Comparison of ENCODE assay signal across 13 cellular contexts in the genomic region with DNA sequence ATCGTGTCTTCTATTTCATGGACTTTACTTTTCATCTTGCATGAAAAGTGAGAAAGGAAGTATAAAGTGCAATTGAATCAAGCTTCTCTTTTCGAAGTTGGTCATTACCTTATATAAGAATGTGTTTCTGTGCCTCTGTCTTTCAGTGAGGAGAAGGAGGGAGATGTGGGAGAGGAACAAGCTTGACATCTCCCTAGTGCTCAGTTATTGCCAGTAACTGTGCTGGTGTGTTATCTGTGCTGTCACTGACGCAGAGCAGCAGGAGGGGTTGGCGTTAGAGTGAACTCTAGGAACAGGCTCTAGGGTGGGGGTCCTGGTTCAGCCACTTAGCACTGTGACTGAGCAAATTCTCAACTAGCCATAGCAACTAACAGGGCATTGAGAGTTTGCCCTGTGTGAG. TPM values are rescaled to one million over a fixed set of nuclear protein-coding genes. Genes with fewer than 3 reads are reported as not detected.
DNase-seq lines count a peak whose midpoint lies in the region; ATAC-seq and TF ChIP-seq lines count a peak whose summit lies in the region.
"Had no signal": no experiment of that assay in that cellular context is flagged by ENCODE, and none has a peak within 500 bp of the region (broad histone marks: within the 10 kb centered on the region; RNA-seq: fewer than 3 reads in every experiment).

No MANE protein-coding gene starts in this region.

- H3K27me3 ChIP-seq in heart right ventricle (no peaks in the 10 kb centered on the region), brain microvascular endothelial cell (replicated peaks) (no peaks in the 10 kb centered on the region)
- H3K27me3 ChIP-seq: tibial artery had no signal

- H3K27me3 Mint-ChIP-seq in activated naive CD8-positive, alpha-beta T cell treated with anti-CD3 and anti-CD28 coated beads, Interleukin-2, amount 50 U/mL, for 24 hours = peaks cover 2% of the 10 kb centered on the region
- H3K27me3 Mint-ChIP-seq: central memory CD8-positive, alpha-beta T cell had no signal

- H3K36me3 ChIP-seq in heart right ventricle = no peaks in the 10 kb centered on the region
- H3K36me3 ChIP-seq in brain microvascular endothelial cell (replicated peaks) = no peaks in the 10 kb centered on the region
- H3K36me3 ChIP-seq: tibial artery had no signal

- ATAC-seq in Right ventricle myocardium superior (ENCODE audit: poor library complexity) = peak; percentile 58
- ATAC-seq in HG03280 (IDR thresholded peaks at IDR 0.05; ENCODE audit: unreplicated experiment) = peak; percentile 9
- ATAC-seq in heart right ventricle = peak; percentile 51 to 85 (median 72)
- ATAC-seq in activated naive CD8-positive, alpha-beta T cell treated with anti-CD3 and anti-CD28 coated beads, Interleukin-2, amount 50 U/mL, for 24 hours = no peak

- DNase-seq in Right ventricle myocardium superior (no peak), cardiac septum (ENCODE audit: low spot score) (no peak), heart right ventricle (no peak), brain microvascular endothelial cell (no peak), kidney tubule cell (ENCODE audit: low spot score) (no peak)
- no peak for DNase-seq in activated CD4-positive, alpha-beta T cell treated with anti-CD3 and anti-CD28 coated beads, Interleukin-2, amount 50 U/mL, for 4 hours
- DNase-seq in activated naive CD8-positive, alpha-beta T cell treated with anti-CD3 and anti-CD28 coated beads, Interleukin-2, amount 50 U/mL, for 24 hours = no peak
- DNase-seq: GF-D8, NCI-H510A had no signal

- in situ Hi-C loops in brain microvascular endothelial cell (cut with HindIII; ENCODE audit: low pct_ligation_motif_present, low sequenced_read_pairs) = no loop called here

- H3K4me3 ChIP-seq in heart right ventricle (no peak overlapping the region), brain microvascular endothelial cell (ENCODE audit: low read depth, low read length) (no peak overlapping the region)
- H3K4me3 ChIP-seq: GM23248, tibial artery had no signal

- peaks cover 0 to 12% (median 3%) of the 10 kb centered on the region in 11 donors for H3K9me3 ChIP-seq in heart right ventricle

- H3K4me1 Mint-ChIP-seq in activated naive CD8-positive, alpha-beta T cell treated with anti-CD3 and anti-CD28 coated beads, Interleukin-2, amount 50 U/mL, for 24 hours = peaks cover 6% of the 10 kb centered on the region
- H3K4me1 Mint-ChIP-seq: central memory CD8-positive, alpha-beta T cell had no signal

- H3K4me1 ChIP-seq in heart right ventricle = peaks cover 0 to 25% (median 0%) of the 10 kb centered on the region in 9 donors
- H3K4me1 ChIP-seq: tibial artery had no signal

- TF ChIP-seq CTCF in heart right ventricle (IDR thresholded peaks at IDR 0.05) (no peak), brain microvascular endothelial cell (IDR thresholded peaks at IDR 0.05; ENCODE audit: low read depth, low read length, missing control alignments) (no peak)

- WGBS in heart right ventricle, 2 donors = 44 to 55% methylated on average over 4 of the region's 4 CpGs

- peaks cover 11% of the 10 kb centered on the region for H3K9me3 Mint-ChIP-seq in activated naive CD8-positive, alpha-beta T cell treated with anti-CD3 and anti-CD28 coated beads, Interleukin-2, amount 50 U/mL, for 24 hours
- H3K9me3 Mint-ChIP-seq: central memory CD8-positive, alpha-beta T cell had no signal

- no peak overlapping the region for H3K27ac Mint-ChIP-seq in activated naive CD8-positive, alpha-beta T cell treated with anti-CD3 and anti-CD28 coated beads, Interleukin-2, amount 50 U/mL, for 24 hours

- H3K4me3 Mint-ChIP-seq in activated naive CD8-positive, alpha-beta T cell treated with anti-CD3 and anti-CD28 coated beads, Interleukin-2, amount 50 U/mL, for 24 hours = no peak overlapping the region
- H3K4me3 Mint-ChIP-seq: central memory CD8-positive, alpha-beta T cell had no signal

- peak overlapping the region in 2 of 10 donors; percentile 8 to 88 for H3K27ac ChIP-seq in heart right ventricle
- H3K27ac ChIP-seq in brain microvascular endothelial cell = no peak overlapping the region
- H3K27ac ChIP-seq: GM23248, tibial artery had no signal

- intact Hi-C loops in Right ventricle myocardium superior (cut with DNase I) (no loop called here), cardiac septum (cut with DNase I) (no loop called here), heart right ventricle (cut with DNase I) (no loop called here)

- no peaks in the 10 kb centered on the region for H3K36me3 Mint-ChIP-seq in activated naive CD8-positive, alpha-beta T cell treated with anti-CD3 and anti-CD28 coated beads, Interleukin-2, amount 50 U/mL, for 24 hours (ENCODE audit: low read depth)

RNA-seq across cellular contexts. Expression of gene TBC1D9, which starts 34.0 kb away (rescaled TPM):
- 10.0 TPM for total RNA-seq in Right ventricle myocardium superior
- 15.0 TPM for total RNA-seq in cardiac septum
- total RNA-seq in heart right ventricle = 10 to 100 TPM in 9 of 10 donors, 1 to 10 TPM in 1; 9.9 to 20.3 (median 14.6) TPM
- polyA plus RNA-seq in heart right ventricle = 1 to 10 TPM; 4.4 to 8.3 TPM
